Comparison of ENCODE assay signal across 8 cellular contexts in genomic region chr13:92676246-92676645, GRCh38.
"Had no signal": no experiment of that assay in that cellular context is flagged by ENCODE, and none has a peak within 500 bp of the region (broad histone marks: within the 10 kb centered on the region; RNA-seq: fewer than 3 reads in every experiment).

No MANE protein-coding gene starts in this region.

- H3K4me1 ChIP-seq: HAP-1 had no signal

- H2AFZ ChIP-seq: GM23248 had no signal

- H3K27ac ChIP-seq: GM23248, HL-60 had no signal

- H3K4me3 ChIP-seq: GM23248, HAP-1 had no signal

- H3K36me3 ChIP-seq: HAP-1 had no signal

- ATAC-seq: HCT116 had no signal

- H3K9ac ChIP-seq: GM23248 had no signal

- DNase-seq: GM23248, GOT3, H7, HFFc6, KG1 had no signal

- H3K9me3 ChIP-seq: HAP-1 had no signal
